In the genomic region with DNA sequence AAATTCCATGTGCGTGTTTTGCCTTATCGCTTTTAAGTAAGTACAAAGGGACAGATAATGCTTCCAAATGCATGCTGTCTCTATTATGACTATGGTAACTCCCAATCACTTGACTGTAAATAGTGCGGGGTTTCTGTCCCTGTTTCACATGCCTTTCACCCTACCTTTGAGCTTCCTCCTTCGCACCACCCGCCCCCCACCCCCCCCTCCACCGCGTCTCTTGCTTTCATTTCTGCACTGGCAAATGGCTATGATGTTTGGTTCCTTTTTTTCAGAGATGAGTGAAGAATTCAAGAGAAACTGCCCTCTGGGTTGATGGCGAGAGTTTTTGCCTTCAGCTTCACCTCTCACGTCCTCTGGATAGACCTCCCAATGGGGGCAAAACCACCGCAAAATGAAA, we compare ENCODE assay signal across 8 cellular contexts. TPM values are rescaled to one million over a fixed set of nuclear protein-coding genes. Genes with fewer than 3 reads are reported as not detected.
DNase-seq lines count a peak whose midpoint lies in the region; ATAC-seq and TF ChIP-seq lines count a peak whose summit lies in the region.

No MANE protein-coding gene starts in this region.

- H2AFZ ChIP-seq in osteoblast (ENCODE audit: low read length): peak overlapping the region; percentile 45

- H3K79me2 ChIP-seq in osteoblast (ENCODE audit: insufficient read depth, low read length): no peaks in the 10 kb centered on the region

- no peaks in the 10 kb centered on the region for H4K20me1 ChIP-seq in osteoblast (ENCODE audit: insufficient read depth, low read length)

- peaks cover 6% of the 10 kb centered on the region for H3K9me3 ChIP-seq in adipocyte (ENCODE audit: control insufficient read depth, low read length)
- H3K9me3 ChIP-seq in osteoblast (ENCODE audit: low read depth, low read length): no peaks in the 10 kb centered on the region

- DNase-seq in GM10248 (ENCODE audit: extremely low spot score) (peak; percentile 56), adipocyte (ENCODE audit: low read depth) (no peak), osteoblast (ENCODE audit: insufficient read length, low spot score, missing footprints) (peak; percentile 53), DMS53 (lab: John Stamatoyannopoulos, UW) (no peak), NAMALWA (ENCODE audit: low spot score) (no peak), endothelial cell (ENCODE audit: low spot score) (no peak)
- DNase-seq in stimulated activated CD4-positive, alpha-beta T cell treated with anti-CD3 and anti-CD28 coated beads, Interleukin-2, amount 100 ng/mL, for 48 hours: no peak

- peaks cover 4% of the 10 kb centered on the region for H3K27me3 Mint-ChIP-seq in endothelial cell (ENCODE audit: unreplicated experiment)

- peak overlapping the region; percentile 12 for H3K9ac ChIP-seq in adipocyte (ENCODE audit: low read length)

- no peak for TF ChIP-seq CTCF in GM10248 (IDR thresholded peaks at IDR 0.05; ENCODE audit: control extremely low read depth, extremely low read depth, low read depth, missing control alignments)
- no peak for TF ChIP-seq CTCF in osteoblast (IDR thresholded peaks at IDR 0.05; ENCODE audit: extremely low read depth, low read depth, low read length)
- TF ChIP-seq CTCF in endothelial cell (IDR thresholded peaks at IDR 0.05; ENCODE audit: unreplicated experiment): no peak

- peak; percentile 56 for ATAC-seq in HG03175 (IDR thresholded peaks at IDR 0.05; ENCODE audit: unreplicated experiment)

- POLR2A ChIA-PET in GM10248 (lab: Yijun Ruan, JAX): no interaction called here

- H3K4me2 ChIP-seq in osteoblast (ENCODE audit: insufficient read depth, low read length): peak overlapping the region; percentile 68

- CTCF ChIA-PET in GM10248 (lab: Yijun Ruan, JAX): no interaction called here

- H3K4me1 ChIP-seq in adipocyte (ENCODE audit: control insufficient read depth, insufficient read depth, low read length) (peaks cover 5% of the 10 kb centered on the region), osteoblast (ENCODE audit: insufficient read depth, low read length) (peaks cover 8% of the 10 kb centered on the region)

- H3K4me3 Mint-ChIP-seq in endothelial cell (ENCODE audit: unreplicated experiment): no peak overlapping the region

- peak overlapping the region; percentile 79 for H3K4me3 ChIP-seq in adipocyte (ENCODE audit: low read length)
- peak overlapping the region; percentile 57 for H3K4me3 ChIP-seq in osteoblast (ENCODE audit: insufficient read depth, low read length)

- no peak overlapping the region for H3K27ac Mint-ChIP-seq in endothelial cell (ENCODE audit: unreplicated experiment)

- no peaks in the 10 kb centered on the region for H3K27me3 ChIP-seq in adipocyte (replicated peaks; ENCODE audit: control insufficient read depth, insufficient read depth, low read length)
- peaks cover 17% of the 10 kb centered on the region for H3K27me3 ChIP-seq in osteoblast (ENCODE audit: insufficient read depth, low read length)

- peaks cover 8% of the 10 kb centered on the region for H3K36me3 Mint-ChIP-seq in endothelial cell (ENCODE audit: low read depth, unreplicated experiment)

- H3K36me3 ChIP-seq in adipocyte (ENCODE audit: control insufficient read depth, insufficient read depth, low read length, severe bottlenecking): no peaks in the 10 kb centered on the region
- no peaks in the 10 kb centered on the region for H3K36me3 ChIP-seq in osteoblast (ENCODE audit: insufficient read depth, low read length)

- no peak overlapping the region for H3K27ac ChIP-seq in osteoblast (ENCODE audit: low read depth, low read length)

- H3K4me1 Mint-ChIP-seq in endothelial cell (ENCODE audit: unreplicated experiment): peaks cover 23% of the 10 kb centered on the region

- peaks cover 4% of the 10 kb centered on the region for H3K9me3 Mint-ChIP-seq in endothelial cell (ENCODE audit: unreplicated experiment)

RNA-seq across cellular contexts. Expression of a gene that starts 25.0 kb away (rescaled TPM):
- total RNA-seq in osteoblast: not detected in 2 replicates
- total RNA-seq in endothelial cell (ENCODE audit: unreplicated experiment): not detected

Comparison
In these comparisons a context has a peak if more than half of its experiments do, and no peak if none do; other contexts are left out.
1. DNase-seq: peak in GM10248 (single experiment) and osteoblast (single experiment); none in adipocyte (single experiment), stimulated activated CD4-positive, alpha-beta T cell treated with anti-CD3 and anti-CD28 coated beads, Interleukin-2, amount 100 ng/mL, for 48 hours (0 of 2), DMS53 (single experiment), NAMALWA (single experiment) and endothelial cell (single experiment).